In genomic region chr9:31153250-31153840, GRCh38 we compare ENCODE assay signal across 14 cellular contexts.
DNase-seq lines count a peak whose midpoint lies in the region; ATAC-seq, FAIRE-seq and TF ChIP-seq lines count a peak whose summit lies in the region.
"Had no signal": no experiment of that assay in that cellular context is flagged by ENCODE, and none has a peak within 500 bp of the region (broad histone marks: within the 10 kb centered on the region; RNA-seq: fewer than 3 reads in every experiment).

No MANE protein-coding gene starts in this region.

- TF ChIP-seq POLR2A in HepG2 (IDR thresholded peaks at IDR 0.05; ENCODE audit: insufficient read depth in 1 of 2, low read depth in 2 of 2, low read length in 2 of 2), result no peak

- no TSS peak for BruUV-seq in HepG2 (replicated peaks; lab: Mats Ljungman, UMichigan)

- no peaks in the 10 kb centered on the region for H4K20me1 ChIP-seq in HepG2 (ENCODE audit: insufficient read depth, low read length)
- H4K20me1 ChIP-seq: BLaER1 treated with 17β-estradiol and CSF1 and Interleukin-3, amounts not matched to agents 10 nM and 100 nM had no signal

- H3K27me3 ChIP-seq in HepG2 (ENCODE audit: control insufficient read depth in 1 of 2, insufficient read depth in 2 of 2, low read length in 2 of 2), result no peaks in the 10 kb centered on the region
- H3K27me3 ChIP-seq: BLaER1 treated with 17β-estradiol and CSF1 and Interleukin-3, amounts not matched to agents 10 nM and 100 nM had no signal

- no peaks in the 10 kb centered on the region for H3K9me3 ChIP-seq in HepG2 (ENCODE audit: low read length)
- H3K9me3 ChIP-seq: BLaER1 treated with 17β-estradiol and CSF1 and Interleukin-3, amounts not matched to agents 10 nM and 100 nM had no signal

- in situ Hi-C loops in HepG2 (cut with HindIII; ENCODE audit: extremely low pct_ligation_motif_present, low pct_unique_long_range_greater_than_20kb), result no loop called here

- H3K4me3 ChIP-seq in fibroblast of mammary gland (ENCODE audit: control insufficient read depth, low read depth, low read length) (no peak overlapping the region), HepG2 (replicated peaks in 1 of 3; ENCODE audit: insufficient read depth in 1 of 3, low read depth in 2 of 3, low read length in 3 of 3) (no peak overlapping the region)
- H3K4me3 ChIP-seq: BLaER1 treated with 17β-estradiol and CSF1 and Interleukin-3, amounts not matched to agents 10 nM and 100 nM had no signal

- no peak for TF ChIP-seq RAD21 in HepG2 (CRISPR knock-in tag; IDR thresholded peaks at IDR 0.05)

- no peak for FAIRE-seq in HepG2 (lab: Jason Lieb, UNC)
- FAIRE-seq: HTR-8/SVneo, TTC549 had no signal

- intact Hi-C loops in HepG2 (cut with micrococcal nuclease; ENCODE audit: unreplicated experiment), result no loop called here

- no peaks in the 10 kb centered on the region for H3K4me1 ChIP-seq in HepG2 (ENCODE audit: insufficient read depth, low read length)
- H3K4me1 ChIP-seq: BLaER1 treated with 17β-estradiol and CSF1 and Interleukin-3, amounts not matched to agents 10 nM and 100 nM had no signal

- CTCF ChIA-PET in HepG2 (lab: Yijun Ruan, JAX; ENCODE audit: low intra/inter-chr PET ratio, low total read pairs), result no interaction called here

- H3K4me2 ChIP-seq in HepG2 (ENCODE audit: low read depth, low read length), result no peak overlapping the region
- H3K4me2 ChIP-seq: BLaER1 treated with 17β-estradiol and CSF1 and Interleukin-3, amounts not matched to agents 10 nM and 100 nM had no signal

- POLR2A ChIA-PET in HepG2 (lab: Yijun Ruan, JAX), result no interaction called here

- ATAC-seq in GM18520 (IDR thresholded peaks at IDR 0.05; ENCODE audit: unreplicated experiment) (peak; percentile 93), GM21717 (IDR thresholded peaks at IDR 0.05; ENCODE audit: unreplicated experiment) (peak; percentile 100), HG03521 (IDR thresholded peaks at IDR 0.05; ENCODE audit: unreplicated experiment) (peak; percentile 86), GM18873 (IDR thresholded peaks at IDR 0.05; ENCODE audit: low FRiP score, unreplicated experiment) (no peak), HepG2 (no peak)
- ATAC-seq: PC-3 had no signal

- no peaks in the 10 kb centered on the region for H3K36me3 ChIP-seq in HepG2 (replicated peaks in 1 of 2; ENCODE audit: control insufficient read depth in 1 of 2, insufficient read depth in 2 of 2, low read length in 2 of 2)
- H3K36me3 ChIP-seq: BLaER1 treated with 17β-estradiol and CSF1 and Interleukin-3, amounts not matched to agents 10 nM and 100 nM had no signal

- DNase-seq in fibroblast of mammary gland (ENCODE audit: low read depth) (peak; percentile 28), CD1c-positive myeloid dendritic cell (ENCODE audit: extremely low spot score) (no peak), HepG2 (ENCODE audit: low spot score) (no peak), NCI-H1417 (lab: John Stamatoyannopoulos, UW) (no peak)
- DNase-seq: activated T-cell treated with anti-CD3 and anti-CD28 coated beads, Interleukin-2, amount 50 U/mL, for 4 hours; NCI-H1930; PC-3 had no signal

- no peak overlapping the region for H2AFZ ChIP-seq in HepG2 (ENCODE audit: low read length)

- TF ChIP-seq CTCF in fibroblast of mammary gland (conservative IDR thresholded peaks at IDR 0.05; ENCODE audit: control insufficient read depth, insufficient read depth, low read depth, low read length) (no peak), HepG2 (CRISPR knock-in tag; IDR thresholded peaks at IDR 0.05) (no peak)

- H3K79me2 ChIP-seq in HepG2 (ENCODE audit: insufficient read depth, low read length), result no peaks in the 10 kb centered on the region

- TF ChIP-seq EP300 in HepG2 (IDR thresholded peaks at IDR 0.05; ENCODE audit: low read depth in 2 of 2, low read length in 2 of 2) (no peak), HepG2 (CRISPR knock-in tag; IDR thresholded peaks at IDR 0.05; ENCODE audit: borderline replicate concordance) (no peak)

- 8% methylated on average over 2 of the region's 2 CpGs for WGBS in HepG2 (ENCODE audit: low lambda C conversion rate)

- no peak overlapping the region for H3K9ac ChIP-seq in HepG2 (ENCODE audit: insufficient read depth, low read depth, low read length)
- H3K9ac ChIP-seq: BLaER1 treated with 17β-estradiol and CSF1 and Interleukin-3, amounts not matched to agents 10 nM and 100 nM had no signal

- H3K27ac ChIP-seq in HepG2 (ENCODE audit: extremely low read length, insufficient read depth, low read length), result no peak overlapping the region
- H3K27ac ChIP-seq: BLaER1 treated with 17β-estradiol and CSF1 and Interleukin-3, amounts not matched to agents 10 nM and 100 nM had no signal

TF ChIP-seq in HepG2, 621 proteins besides CTCF, POLR2A, EP300 and RAD21 (continues in another document):
- TF ChIP-seq DDIT3 (CRISPR knock-in tag; IDR thresholded peaks at IDR 0.05) (no peak), REXO4 (CRISPR knock-in tag; IDR thresholded peaks at IDR 0.05; ENCODE audit: borderline replicate concordance) (no peak), ZNF430 (CRISPR knock-in tag; IDR thresholded peaks at IDR 0.05) (no peak), ZKSCAN5 (CRISPR knock-in tag; IDR thresholded peaks at IDR 0.05) (no peak), PRDM15 (CRISPR knock-in tag; IDR thresholded peaks at IDR 0.05) (no peak), STAG1 (CRISPR knock-in tag; IDR thresholded peaks at IDR 0.05) (no peak), ZNF878 (CRISPR knock-in tag; IDR thresholded peaks at IDR 0.05) (no peak), ZSCAN20 (CRISPR knock-in tag; IDR thresholded peaks at IDR 0.05; ENCODE audit: borderline replicate concordance) (no peak), SIX4 (CRISPR knock-in tag; IDR thresholded peaks at IDR 0.05) (no peak), SMAD3 (CRISPR knock-in tag; IDR thresholded peaks at IDR 0.05) (no peak)
- TF ChIP-seq, protein P1, sequence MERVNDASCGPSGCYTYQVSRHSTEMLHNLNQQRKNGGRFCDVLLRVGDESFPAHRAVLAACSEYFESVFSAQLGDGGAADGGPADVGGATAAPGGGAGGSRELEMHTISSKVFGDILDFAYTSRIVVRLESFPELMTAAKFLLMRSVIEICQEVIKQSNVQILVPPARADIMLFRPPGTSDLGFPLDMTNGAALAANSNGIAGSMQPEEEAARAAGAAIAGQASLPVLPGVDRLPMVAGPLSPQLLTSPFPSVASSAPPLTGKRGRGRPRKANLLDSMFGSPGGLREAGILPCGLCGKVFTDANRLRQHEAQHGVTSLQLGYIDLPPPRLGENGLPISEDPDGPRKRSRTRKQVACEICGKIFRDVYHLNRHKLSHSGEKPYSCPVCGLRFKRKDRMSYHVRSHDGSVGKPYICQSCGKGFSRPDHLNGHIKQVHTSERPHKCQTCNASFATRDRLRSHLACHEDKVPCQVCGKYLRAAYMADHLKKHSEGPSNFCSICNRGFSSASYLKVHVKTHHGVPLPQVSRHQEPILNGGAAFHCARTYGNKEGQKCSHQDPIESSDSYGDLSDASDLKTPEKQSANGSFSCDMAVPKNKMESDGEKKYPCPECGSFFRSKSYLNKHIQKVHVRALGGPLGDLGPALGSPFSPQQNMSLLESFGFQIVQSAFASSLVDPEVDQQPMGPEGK (CRISPR knock-in tag; IDR thresholded peaks at IDR 0.05), result no peak

Comparison
In these comparisons a context has a peak if more than half of its experiments do, and no peak if none do; other contexts are left out.
1. ATAC-seq: peak in GM18520 (single experiment), GM21717 (single experiment) and HG03521 (single experiment); none in GM18873 (single experiment) and HepG2 (single experiment).